ENCODE assay signal across 8 cellular contexts in genomic region chr19:55476100-55476775, GRCh38. TPM values are rescaled to one million over a fixed set of nuclear protein-coding genes. Genes with fewer than 3 reads are reported as not detected.
A peak's percentile ranks its signal among the peaks of the same experiment; 100 is the strongest.
DNase-seq lines count a peak whose midpoint lies in the region; ATAC-seq and TF ChIP-seq lines count a peak whose summit lies in the region.

TSS of gene ZNF628 (plus strand) at chr19:55476617. CDS start at chr19:55479911, 3,294 bp downstream.

- no peaks in the 10 kb centered on the region for H3K9me3 ChIP-seq in right lobe of liver

- no peaks in the 10 kb centered on the region for H3K27me3 ChIP-seq in right lobe of liver

- TF ChIP-seq CTCF in right lobe of liver (IDR thresholded peaks at IDR 0.05) = no peak

- peak within 1 kb of the TSS; percentile 59 to 76 (median 61) for H3K4me3 ChIP-seq in right lobe of liver

- peak within 1 kb of the TSS; percentile 92 to 95 (median 95) for H3K27ac ChIP-seq in right lobe of liver

- no peaks in the 10 kb centered on the region for H3K36me3 ChIP-seq in right lobe of liver

- peaks cover 0 to 17% (median 4%) of the 10 kb centered on the region in 4 donors for H3K4me1 ChIP-seq in right lobe of liver

- intact Hi-C loops in right lobe of liver (cut with DNase I) = no loop called here

- DNase-seq in C1 segment of cervical spinal cord (lab: John Stamatoyannopoulos, UW) (peak; percentile 89 to 98 (median 97)), NCI-H748 (lab: John Stamatoyannopoulos, UW; ENCODE audit: unreplicated experiment) (peak; percentile 100), dermis microvascular lymphatic vessel endothelial cell (ENCODE audit: low read depth in 2 of 2) (peak; percentile 95 to 98), right lobe of liver (peak; percentile 99)
- DNase-seq in activated CD4-positive, alpha-beta T cell treated with anti-CD3 and anti-CD28 coated beads, Interleukin-2, amount 50 U/mL, for 4 hours = peak; percentile 98
- peak; percentile 99 for DNase-seq in stimulated activated CD4-positive, alpha-beta T cell treated with anti-CD3 and anti-CD28 coated beads, Interleukin-4, amount 100 ng/mL, for 24 hours

- TF ChIP-seq POLR2A in right lobe of liver (IDR thresholded peaks at IDR 0.05) = peak; percentile 88

- ATAC-seq in GM19395 (IDR thresholded peaks at IDR 0.05; ENCODE audit: unreplicated experiment) (peak; percentile 86), HG03558 (IDR thresholded peaks at IDR 0.05; ENCODE audit: extremely low read depth, unreplicated experiment) (peak; percentile 82), right lobe of liver (peak; percentile 95 to 97 (median 96))

- WGBS in right lobe of liver (ENCODE audit: insufficient coverage, low coverage, low lambda C conversion rate, missing lambda C conversion rate) = 1% methylated on average over 23 of the region's 61 CpGs

RNA-seq across cellular contexts. Expression of gene ZNF628, which starts in this region (rescaled TPM):
- total RNA-seq in dermis microvascular lymphatic vessel endothelial cell (0.77 and 2.1 TPM in 2 replicates), right lobe of liver (1 to 10 TPM; 3.4 to 9.2 (median 4.4) TPM)

Comparison
In these comparisons a context has a peak if more than half of its experiments do, and no peak if none do; other contexts are left out.
1. Peak in every context shown above with its lines: DNase-seq, ATAC-seq, H3K4me3 ChIP-seq and H3K27ac ChIP-seq.